ENCODE assay signal across 18 cellular contexts in the genomic region with DNA sequence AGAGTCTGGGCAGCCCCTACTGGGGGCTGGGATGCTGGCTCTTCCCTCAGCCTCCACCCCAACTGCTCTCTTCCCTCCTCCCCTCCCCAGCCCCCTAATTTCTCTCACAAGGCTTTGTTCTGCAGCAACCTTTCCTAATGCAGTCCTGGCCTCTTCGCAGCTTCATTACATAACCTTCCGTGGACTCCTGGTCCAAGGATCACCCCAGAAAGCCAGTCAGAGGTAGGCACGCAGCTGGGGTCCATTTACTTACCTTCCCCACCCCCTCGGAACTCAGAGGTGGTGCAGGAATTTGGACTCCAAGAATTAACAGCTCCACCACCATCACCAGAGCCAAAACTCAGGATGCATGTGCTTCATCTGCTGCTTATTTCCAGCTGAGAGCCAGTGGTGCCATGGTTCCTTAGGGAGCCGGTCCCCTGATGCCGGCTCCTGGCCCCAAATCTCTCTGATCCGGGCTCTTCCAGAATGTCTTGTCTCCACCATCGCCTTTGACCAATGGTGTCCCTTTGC. TPM values are rescaled to one million over a fixed set of nuclear protein-coding genes. Genes with fewer than 3 reads are reported as not detected.
DNase-seq lines count a peak whose midpoint lies in the region; ATAC-seq, FAIRE-seq and TF ChIP-seq lines count a peak whose summit lies in the region.
"Had no signal": no experiment of that assay in that cellular context is flagged by ENCODE, and none has a peak within 500 bp of the region (broad histone marks: within the 10 kb centered on the region; RNA-seq: fewer than 3 reads in every experiment).

No MANE protein-coding gene starts in this region.

- 3% methylated on average over 8 of the region's 8 CpGs for WGBS in HepG2 (ENCODE audit: low lambda C conversion rate)
- WGBS in psoas muscle, 3 donors: 78 to 89% (median 87%) methylated on average over 8 of the region's 8 CpGs

- H4K20me1 ChIP-seq in HepG2 (ENCODE audit: insufficient read depth, low read length): no peaks in the 10 kb centered on the region

- H3K4me3 ChIP-seq in HepG2 (replicated peaks in 1 of 3; ENCODE audit: insufficient read depth in 1 of 3, low read depth in 2 of 3, low read length in 3 of 3) (peak overlapping the region; percentile 64 to 72 (median 67)), psoas muscle (no peak overlapping the region)
- H3K4me3 ChIP-seq in CD8-positive, alpha-beta T cell (ENCODE audit: low read depth, low read length): no peak overlapping the region

- POLR2A ChIA-PET in HepG2 (lab: Yijun Ruan, JAX): interaction anchor here (0.8 to 4.8 kb wide), 8 partner anchors 9 to 78 kb away, joined by 3 to 61 read pairs (median 6); no protein-coding TSS in a partner anchor
- POLR2A ChIA-PET in CD8-positive, alpha-beta T cell (lab: Charles Lee): no interaction called here

- H3K4me2 ChIP-seq in HepG2 (ENCODE audit: low read depth, low read length): peak overlapping the region; percentile 88

- H3K9me3 Mint-ChIP-seq in natural killer cell treated with Interleukin-12 subunit alpha and Interleukin-12 subunit beta and Interleukin-15 and Interleukin-18, amount 100 ng/mL, for 72 hours: no peaks in the 10 kb centered on the region
- H3K9me3 Mint-ChIP-seq in natural killer cell: no peaks in the 10 kb centered on the region
- no peaks in the 10 kb centered on the region for H3K9me3 Mint-ChIP-seq in CD8-positive, alpha-beta T cell
- H3K9me3 Mint-ChIP-seq: CD8-positive, alpha-beta memory T cell; HFFc6 had no signal

- TF ChIP-seq EP300 in HepG2 (IDR thresholded peaks at IDR 0.05; ENCODE audit: low read depth in 2 of 2, low read length in 2 of 2): peak in 1 of 2 experiments; percentile 77; a peak in 1 of 4 replicates
- 0 out of 2 replicates have a peak, but pooled peaks have one; percentile 48 for TF ChIP-seq EP300 in HepG2 (CRISPR knock-in tag; IDR thresholded peaks at IDR 0.05; ENCODE audit: borderline replicate concordance)

- peak; percentile 53 for DNase-seq in natural killer cell treated with Interleukin-12 subunit alpha and Interleukin-12 subunit beta and Interleukin-15 and Interleukin-18, amount 100 ng/mL, for 72 hours (ENCODE audit: low spot score)
- no peak for DNase-seq in natural killer cell
- DNase-seq in HepG2 (ENCODE audit: low spot score): peak; percentile 53
- DNase-seq in psoas muscle: no peak
- DNase-seq in CD8-positive, alpha-beta T cell: no peak
- DNase-seq: Caco-2; CD8-positive, alpha-beta memory T cell; DND-41; GDM1; HCEC 1CT; HFFc6 had no signal

- H3K9me3 ChIP-seq in HepG2 (ENCODE audit: low read length) (no peaks in the 10 kb centered on the region), psoas muscle (no peaks in the 10 kb centered on the region)
- no peaks in the 10 kb centered on the region for H3K9me3 ChIP-seq in CD8-positive, alpha-beta T cell (ENCODE audit: low read length)
- H3K9me3 ChIP-seq: Caco-2 had no signal

- FAIRE-seq in HepG2 (lab: Jason Lieb, UNC): peak; percentile 59
- FAIRE-seq: GM12892, GM19239 had no signal

- ATAC-seq in natural killer cell treated with Interleukin-12 subunit alpha and Interleukin-12 subunit beta and Interleukin-15 and Interleukin-18, amount 100 ng/mL, for 72 hours: no peak
- ATAC-seq in natural killer cell: no peak
- ATAC-seq in HepG2: peak; percentile 60
- no peak for ATAC-seq in psoas muscle
- no peak for ATAC-seq in CD8-positive, alpha-beta T cell
- ATAC-seq in HG02981 (IDR thresholded peaks at IDR 0.05; ENCODE audit: unreplicated experiment): no peak
- no peak for ATAC-seq in GM21447 (IDR thresholded peaks at IDR 0.05; ENCODE audit: unreplicated experiment)
- no peak for ATAC-seq in HG03159 (IDR thresholded peaks at IDR 0.05; ENCODE audit: unreplicated experiment)

- H3K36me3 ChIP-seq in HepG2 (replicated peaks in 1 of 2; ENCODE audit: control insufficient read depth in 1 of 2, insufficient read depth in 2 of 2, low read length in 2 of 2): 0 out of 5 replicates have a peak, but pooled peaks cover 0 to 4% of the 10 kb centered on the region in 2 experiments
- no peaks in the 10 kb centered on the region for H3K36me3 ChIP-seq in psoas muscle (ENCODE audit: insufficient read depth in 1 of 2, low read depth in 1 of 2)
- no peaks in the 10 kb centered on the region for H3K36me3 ChIP-seq in CD8-positive, alpha-beta T cell (ENCODE audit: insufficient read depth, low read length)

- H3K4me3 Mint-ChIP-seq in natural killer cell treated with Interleukin-12 subunit alpha and Interleukin-12 subunit beta and Interleukin-15 and Interleukin-18, amount 100 ng/mL, for 72 hours: no peak overlapping the region
- no peak overlapping the region for H3K4me3 Mint-ChIP-seq in natural killer cell
- H3K4me3 Mint-ChIP-seq in CD8-positive, alpha-beta T cell: no peak overlapping the region
- H3K4me3 Mint-ChIP-seq: CD14-positive monocyte; CD8-positive, alpha-beta memory T cell; HFFc6 had no signal

- TF ChIP-seq CTCF in natural killer cell (IDR thresholded peaks at IDR 0.05) (no peak), HepG2 (CRISPR knock-in tag; IDR thresholded peaks at IDR 0.05) (no peak), psoas muscle (IDR thresholded peaks at IDR 0.05) (no peak)
- TF ChIP-seq CTCF in CD8-positive, alpha-beta T cell (IDR thresholded peaks at IDR 0.05): no peak

- in situ Hi-C loops in HepG2 (cut with HindIII; ENCODE audit: extremely low pct_ligation_motif_present, low pct_unique_long_range_greater_than_20kb): loop anchor here (10.0 kb wide), 1 partner anchor 60 kb away; no protein-coding TSS in a partner anchor

- H3K4me1 Mint-ChIP-seq in natural killer cell treated with Interleukin-12 subunit alpha and Interleukin-12 subunit beta and Interleukin-15 and Interleukin-18, amount 100 ng/mL, for 72 hours (ENCODE audit: low read depth in 2 of 2): no peaks in the 10 kb centered on the region
- no peaks in the 10 kb centered on the region for H3K4me1 Mint-ChIP-seq in natural killer cell
- no peaks in the 10 kb centered on the region for H3K4me1 Mint-ChIP-seq in CD8-positive, alpha-beta T cell (ENCODE audit: low read depth)
- H3K4me1 Mint-ChIP-seq: CD14-positive monocyte; CD8-positive, alpha-beta memory T cell had no signal

- peak overlapping the region; percentile 31 for H2AFZ ChIP-seq in HepG2 (ENCODE audit: low read length)

- H3K79me2 ChIP-seq in HepG2 (ENCODE audit: insufficient read depth, low read length): peaks cover 24% of the 10 kb centered on the region

- no peaks in the 10 kb centered on the region; a peak in 1 of 5 replicates for H3K27me3 ChIP-seq in HepG2 (ENCODE audit: control insufficient read depth in 1 of 2, insufficient read depth in 2 of 2, low read length in 2 of 2)
- H3K27me3 ChIP-seq in psoas muscle (ENCODE audit: insufficient read depth in 3 of 3, low read length in 2 of 3): no peaks in the 10 kb centered on the region
- H3K27me3 ChIP-seq in CD8-positive, alpha-beta T cell (ENCODE audit: insufficient read depth, low read length): no peaks in the 10 kb centered on the region

- peaks cover 27 to 36% of the 10 kb centered on the region in 2 donors for H3K27me3 Mint-ChIP-seq in natural killer cell treated with Interleukin-12 subunit alpha and Interleukin-12 subunit beta and Interleukin-15 and Interleukin-18, amount 100 ng/mL, for 72 hours
- peaks cover 24 to 38% of the 10 kb centered on the region in 2 donors for H3K27me3 Mint-ChIP-seq in natural killer cell (ENCODE audit: low read depth in 2 of 2)
- peaks cover 28% of the 10 kb centered on the region for H3K27me3 Mint-ChIP-seq in CD8-positive, alpha-beta T cell (ENCODE audit: low read depth)

- H3K4me1 ChIP-seq in HepG2 (ENCODE audit: insufficient read depth, low read length) (peaks cover 65% of the 10 kb centered on the region), psoas muscle (peaks cover 32% of the 10 kb centered on the region)
- H3K4me1 ChIP-seq in CD8-positive, alpha-beta T cell (ENCODE audit: insufficient read depth, low read length): no peaks in the 10 kb centered on the region
- H3K4me1 ChIP-seq: Caco-2 had no signal

- H3K27ac Mint-ChIP-seq in natural killer cell treated with Interleukin-12 subunit alpha and Interleukin-12 subunit beta and Interleukin-15 and Interleukin-18, amount 100 ng/mL, for 72 hours: no peak overlapping the region
- H3K27ac Mint-ChIP-seq in natural killer cell: no peak overlapping the region
- H3K27ac Mint-ChIP-seq in CD8-positive, alpha-beta T cell: no peak overlapping the region
- H3K27ac Mint-ChIP-seq: CD8-positive, alpha-beta memory T cell; HFFc6 had no signal

- no peak for TF ChIP-seq RAD21 in HepG2 (CRISPR knock-in tag; IDR thresholded peaks at IDR 0.05)

- no peaks in the 10 kb centered on the region for H3K36me3 Mint-ChIP-seq in natural killer cell treated with Interleukin-12 subunit alpha and Interleukin-12 subunit beta and Interleukin-15 and Interleukin-18, amount 100 ng/mL, for 72 hours
- H3K36me3 Mint-ChIP-seq in natural killer cell: no peaks in the 10 kb centered on the region
- no peaks in the 10 kb centered on the region for H3K36me3 Mint-ChIP-seq in CD8-positive, alpha-beta T cell
- H3K36me3 Mint-ChIP-seq: CD14-positive monocyte had no signal

- H3K27ac ChIP-seq in HepG2 (ENCODE audit: extremely low read length, insufficient read depth, low read length) (peak overlapping the region; percentile 92), psoas muscle (peak overlapping the region; percentile 31)
- no peak overlapping the region for H3K27ac ChIP-seq in CD8-positive, alpha-beta T cell (ENCODE audit: low read depth, low read length)
- H3K27ac ChIP-seq: 22Rv1 had no signal

- intact Hi-C loops in natural killer cell (cut with micrococcal nuclease): no loop called here
- intact Hi-C loops in HepG2 (cut with micrococcal nuclease; ENCODE audit: unreplicated experiment): no loop called here
- intact Hi-C loops in psoas muscle (cut with DNase I): no loop called here
- intact Hi-C loops in CD8-positive, alpha-beta T cell (cut with DNase I, micrococcal nuclease): no loop called here

- BruUV-seq in HepG2 (replicated peaks; lab: Mats Ljungman, UMichigan): TSS peak; percentile 70

- peak in 1 of 2 experiments; percentile 25; a peak in 1 of 4 replicates for TF ChIP-seq POLR2A in HepG2 (IDR thresholded peaks at IDR 0.05; ENCODE audit: insufficient read depth in 1 of 2, low read depth in 2 of 2, low read length in 2 of 2)

- CTCF ChIA-PET in HepG2 (lab: Yijun Ruan, JAX; ENCODE audit: low intra/inter-chr PET ratio, low total read pairs): interaction anchor here (1.3 kb wide), 1 partner anchor 14 kb away, joined by 9 read pairs; no protein-coding TSS in a partner anchor
- CTCF ChIA-PET in CD8-positive, alpha-beta T cell (lab: Charles Lee): interaction anchor here (1.1 kb wide), 1 partner anchor 14 kb away, joined by 3 read pairs; no protein-coding TSS in a partner anchor

- H3K9ac ChIP-seq in HepG2 (ENCODE audit: insufficient read depth, low read depth, low read length): peak overlapping the region; percentile 71

RNA-seq across cellular contexts. Expression of a gene that starts 40.9 kb away (rescaled TPM):
- total RNA-seq in natural killer cell treated with Interleukin-12 subunit alpha and Interleukin-12 subunit beta and Interleukin-15 and Interleukin-18, amount 100 ng/mL, for 72 hours: under 1 TPM; 0.14 to 0.17 TPM
- 1 to 10 TPM in 1 of 3 donors, under 1 TPM in 2; 0.14 to 1.3 (median 0.58) TPM for total RNA-seq in natural killer cell
- total RNA-seq in HepG2 (2016; rRNA removed; fragmentation: Illumina TruSeq; extraction: Trizol): 2.1 and 3.6 TPM in 2 replicates
- total RNA-seq in HepG2 (2016; cell fraction: cytosol; rRNA removed; fragmentation: Illumina TruSeq; extraction: Trizol; ENCODE audit: low read depth): 2.0 and 2.2 TPM in 2 replicates
- 1.7 and 2.4 TPM in 2 replicates for total RNA-seq in HepG2 (2016; cell fraction: insoluble cytoplasmic fraction; rRNA removed; fragmentation: Illumina TruSeq; extraction: Trizol)
- 2.1 and 2.3 TPM in 2 replicates for total RNA-seq in HepG2 (2016; cell fraction: membrane; rRNA removed; fragmentation: Illumina TruSeq; extraction: Trizol)
- 1.8 and 2.7 TPM in 2 replicates for total RNA-seq in HepG2 (2016; cell fraction: nucleus; rRNA removed; fragmentation: Illumina TruSeq; extraction: Trizol)
- polyA plus RNA-seq in HepG2 (2011; rRNA removed): 2.8 and 3.3 TPM in 2 replicates
- polyA plus RNA-seq in HepG2 (2011; cell fraction: cytosol; rRNA removed): 1.4 and 1.9 TPM in 2 replicates
- 3.1 and 3.6 TPM in 2 replicates for polyA plus RNA-seq in HepG2 (2011; cell fraction: nucleus; rRNA removed)
- 3.8 and 7.8 TPM in 2 replicates for polyA plus RNA-seq in HepG2 (2012)
- polyA plus RNA-seq in HepG2 (2016; cell fraction: cytosol; fragmentation: Illumina TruSeq; extraction: Trizol; ENCODE audit: low read depth): 6.6 and 6.7 TPM in 2 replicates
- 4.1 and 6.8 TPM in 2 replicates for polyA plus RNA-seq in HepG2 (2016; cell fraction: insoluble cytoplasmic fraction; fragmentation: Illumina TruSeq; extraction: Trizol; ENCODE audit: low read depth)
- 4.0 and 5.5 TPM in 2 replicates for polyA plus RNA-seq in HepG2 (2016; cell fraction: membrane; fragmentation: Illumina TruSeq; extraction: Trizol; ENCODE audit: low read depth)
- 3.8 and 5.1 TPM in 2 replicates for polyA plus RNA-seq in HepG2 (2016; cell fraction: nucleus; fragmentation: Illumina TruSeq; extraction: Trizol; ENCODE audit: insufficient read depth, low read depth)
- 2.0 and 2.7 TPM in 2 replicates for polyA minus RNA-seq in HepG2 (2011; rRNA and poly(A)+ RNA removed; ENCODE audit: low replicate concordance)
- polyA minus RNA-seq in HepG2 (2011; cell fraction: cytosol; rRNA and poly(A)+ RNA removed): 0.97 and 2.1 TPM in 2 replicates
- polyA minus RNA-seq in HepG2 (2011; cell fraction: nucleus; rRNA and poly(A)+ RNA removed): 1.4 and 1.7 TPM in 2 replicates
- total RNA-seq in psoas muscle: 100 to 1,000 TPM; 104 to 253 (median 170) TPM
- 10 to 100 TPM; 16.0 to 61.3 (median 43.9) TPM for polyA plus RNA-seq in psoas muscle
- total RNA-seq in CD8-positive, alpha-beta T cell: under 1 TPM; 0.46 to 0.86 TPM
- polyA plus RNA-seq: CD14-positive monocyte had no signal

Comparison
In these comparisons a context has a peak if more than half of its experiments do, and no peak if none do; other contexts are left out.
1. DNase-seq: peak in natural killer cell treated with Interleukin-12 subunit alpha and Interleukin-12 subunit beta and Interleukin-15 and Interleukin-18, amount 100 ng/mL, for 72 hours (single experiment) and HepG2 (single experiment); none in natural killer cell (single experiment), psoas muscle (0 of 2) and CD8-positive, alpha-beta T cell (0 of 7).
2. H3K4me3 ChIP-seq: peak in HepG2 (3 of 3); none in psoas muscle (single experiment) and CD8-positive, alpha-beta T cell (single experiment).
3. RNA of a gene that starts 40.9 kb away (total RNA-seq): 104 to 253 TPM in psoas muscle; 1.7 to 3.6 TPM in HepG2, 0.46 to 0.86 TPM in CD8-positive, alpha-beta T cell, 0.14 to 1.3 TPM in natural killer cell and 0.14 to 0.17 TPM in natural killer cell treated with Interleukin-12 subunit alpha and Interleukin-12 subunit beta and Interleukin-15 and Interleukin-18, amount 100 ng/mL, for 72 hours; every median in the first group is over 10 times any median in the second.